11 cellular contexts compared by ENCODE assay signal in the genomic region with DNA sequence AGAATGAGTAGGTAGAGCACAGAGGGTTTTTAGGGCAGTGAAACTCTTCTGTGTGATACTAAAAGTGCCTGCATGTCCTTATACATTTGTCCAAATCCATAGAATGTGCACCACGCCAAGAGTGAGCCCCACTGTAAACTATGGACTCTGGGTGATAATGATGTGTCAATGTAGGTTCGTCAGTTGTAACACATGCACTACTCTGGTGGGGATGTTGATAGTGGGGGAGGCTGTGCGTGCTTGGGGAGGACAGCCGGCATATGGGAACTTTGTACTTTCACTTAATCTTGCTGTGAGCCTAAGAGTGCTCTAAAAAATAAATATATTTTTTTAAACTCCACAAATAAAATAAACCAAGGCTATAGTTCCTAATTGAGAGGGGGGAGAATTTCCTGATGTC.
"Had no signal": no experiment of that assay in that cellular context is flagged by ENCODE, and none has a peak within 500 bp of the region (broad histone marks: within the 10 kb centered on the region; RNA-seq: fewer than 3 reads in every experiment).

No MANE protein-coding gene starts in this region.

- H3K36me3 ChIP-seq: HAP-1 had no signal

- ATAC-seq: GM23338, HCT116 had no signal

- FAIRE-seq: H1, H54 had no signal

- H3K4me3 ChIP-seq: GM23248, GM23338, HAP-1 had no signal

- H3K4me2 ChIP-seq: GM23338 had no signal

- DNase-seq: GM23248, GOT3, H7, H9, HCEC 1CT, HFFc6 had no signal

- H3K9ac ChIP-seq: GM23248 had no signal

- H3K9me3 ChIP-seq: HAP-1 had no signal

- H3K27ac ChIP-seq: GM23248 had no signal

- H3K4me1 ChIP-seq: HAP-1 had no signal

- H2AFZ ChIP-seq: GM23248, GM23338 had no signal
